Comparison of ENCODE assay signal across 19 cellular contexts in the genomic region with DNA sequence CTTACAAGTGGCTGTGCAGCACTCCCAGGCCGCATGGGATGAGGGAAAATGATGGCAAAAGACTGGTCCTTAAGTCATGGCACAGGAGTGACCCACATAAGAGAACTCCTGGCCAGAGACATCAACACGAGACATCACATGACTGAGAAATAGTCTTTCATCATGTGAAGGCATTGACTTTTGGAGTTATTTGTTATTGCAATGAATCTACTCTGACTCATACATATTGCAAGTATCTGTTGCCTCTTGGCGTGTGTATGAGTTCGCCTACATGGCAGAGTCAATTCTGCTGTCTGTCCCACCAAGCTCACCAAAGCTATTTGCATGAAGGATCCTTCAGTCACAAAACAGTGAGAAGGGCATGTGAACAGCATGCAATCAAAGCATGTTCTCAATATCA.
DNase-seq lines count a peak whose midpoint lies in the region; ATAC-seq and TF ChIP-seq lines count a peak whose summit lies in the region.
"Had no signal": no experiment of that assay in that cellular context is flagged by ENCODE, and none has a peak within 500 bp of the region (broad histone marks: within the 10 kb centered on the region; RNA-seq: fewer than 3 reads in every experiment).

No MANE protein-coding gene starts in this region.

- ATAC-seq in HG03280 (IDR thresholded peaks at IDR 0.05; ENCODE audit: unreplicated experiment) = no peak
- ATAC-seq: HCT116; naive thymus-derived CD4-positive, alpha-beta T cell; stimulated activated naive B cell treated with anti-CD40 and anti-IgM and Interleukin-4, amounts not matched to agents 10 μg/mL and 1 μg/mL and 100 μg/mL, for 72 hours had no signal

- DNase-seq in COLO829 (ENCODE audit: low spot score) (peak; percentile 6), adipocyte (ENCODE audit: low read depth) (peak; percentile 60), fibroblast of mammary gland (ENCODE audit: low read depth) (peak; percentile 68), stromal cell of bone marrow (ENCODE audit: low read depth) (peak; percentile 66), C1 segment of cervical spinal cord (lab: John Stamatoyannopoulos, UW) (no peak), iPS-NIHi11 (ENCODE audit: low spot score) (no peak)
- DNase-seq in activated effector memory CD4-positive, alpha-beta T cell treated with Interleukin-2 at 50 U/mL for 16 hours = no peak
- DNase-seq: activated CD4-positive, alpha-beta T cell treated with anti-CD3 and anti-CD28 coated beads for 4 hours; activated naive CD4-positive, alpha-beta T cell treated with anti-CD3 and anti-CD28 coated beads for 36 hours; AML-193; effector CD4-positive, alpha-beta T cell; MM.1S; naive thymus-derived CD4-positive, alpha-beta T cell; NCI-H187 treated with DMSO at 0.1 percent for 48 hours; NCI-H69; stimulated activated naive B cell treated with anti-CD40 and anti-IgM and Interleukin-4, amounts not matched to agents 10 μg/mL and 1 μg/mL and 100 μg/mL, for 72 hours had no signal

- H3K36me3 ChIP-seq in adipocyte (ENCODE audit: control insufficient read depth, insufficient read depth, low read length, severe bottlenecking) = no peaks in the 10 kb centered on the region

- TF ChIP-seq CTCF in fibroblast of mammary gland (conservative IDR thresholded peaks at IDR 0.05; ENCODE audit: control insufficient read depth, insufficient read depth, low read depth, low read length) = no peak

- H3K4me1 ChIP-seq in adipocyte (ENCODE audit: control insufficient read depth, insufficient read depth, low read length) = peaks cover 69% of the 10 kb centered on the region

- H3K9ac ChIP-seq in adipocyte (ENCODE audit: low read length) = peak overlapping the region; percentile 50

- H3K4me3 ChIP-seq in adipocyte (ENCODE audit: low read length) = peak overlapping the region; percentile 74
- no peak overlapping the region for H3K4me3 ChIP-seq in fibroblast of mammary gland (ENCODE audit: control insufficient read depth, low read depth, low read length)
- H3K4me3 ChIP-seq: lung had no signal

- no peaks in the 10 kb centered on the region for H3K9me3 ChIP-seq in adipocyte (ENCODE audit: control insufficient read depth, low read length)

- H3K27me3 ChIP-seq in adipocyte (replicated peaks; ENCODE audit: control insufficient read depth, insufficient read depth, low read length) = no peaks in the 10 kb centered on the region

Comparison
In these comparisons a context has a peak if more than half of its experiments do, and no peak if none do; other contexts are left out.
1. DNase-seq: peak in COLO829 (single experiment), adipocyte (single experiment), fibroblast of mammary gland (single experiment) and stromal cell of bone marrow (single experiment); none in activated effector memory CD4-positive, alpha-beta T cell treated with Interleukin-2 at 50 U/mL for 16 hours (single experiment), C1 segment of cervical spinal cord (0 of 14) and iPS-NIHi11 (single experiment).